In genomic region chr1:179877586-179878265, GRCh38 we compare ENCODE assay signal across 8 cellular contexts. TPM values are rescaled to one million over a fixed set of nuclear protein-coding genes. Genes with fewer than 3 reads are reported as not detected.
DNase-seq lines count a peak whose midpoint lies in the region; ATAC-seq and TF ChIP-seq lines count a peak whose summit lies in the region.

Gene TOR1AIP2, minus strand, starts transcription at chr1:179877803. Its CDS starts 25,138 bp downstream, at chr1:179852665.

- peak within 1 kb of the TSS; percentile 93 for H3K4me3 Mint-ChIP-seq in activated B cell treated with CpG ODN at 0.5 μM for 24 hours

- CTCF ChIA-PET in AG04449 (lab: Yijun Ruan, JAX) (interaction anchor here (1.4 to 4.3 kb wide), 4 partner anchors 10 to 301 kb away, joined by 3 to 24 read pairs (median 12); no protein-coding TSS in a partner anchor), activated B cell treated with CpG ODN at 0.5 μM for 24 hours (lab: Charles Lee) (no interaction called here)

- POLR2A ChIA-PET in AG04449 (lab: Yijun Ruan, JAX): interaction anchor here (0.7 kb wide), 1 partner anchor 126 kb away, joined by 3 read pairs; no protein-coding TSS in a partner anchor
- POLR2A ChIA-PET in activated B cell treated with CpG ODN at 0.5 μM for 24 hours (lab: Charles Lee): interaction anchor here (0.6 to 1.1 kb wide), 2 partner anchors 34 to 77 kb away, joined by 3 to 4 read pairs; partner anchors contain the start of gene CEP350

- H3K4me1 Mint-ChIP-seq in activated B cell treated with CpG ODN at 0.5 μM for 24 hours: peaks cover 59% of the 10 kb centered on the region

- H3K4me3 ChIP-seq in AG04449 (ENCODE audit: low read depth, low read length): peak within 1 kb of the TSS; percentile 88

- H3K27ac Mint-ChIP-seq in activated B cell treated with CpG ODN at 0.5 μM for 24 hours: peak within 1 kb of the TSS; percentile 89

- no peak for TF ChIP-seq CTCF in AG04449 (IDR thresholded peaks at IDR 0.05; ENCODE audit: insufficient read depth, low read length, missing control alignments)
- TF ChIP-seq CTCF in activated B cell treated with CpG ODN at 0.5 μM for 24 hours (IDR thresholded peaks at IDR 0.05): no peak

- H3K36me3 Mint-ChIP-seq in activated B cell treated with CpG ODN at 0.5 μM for 24 hours (ENCODE audit: low read depth): peaks cover 36% of the 10 kb centered on the region

- peak; percentile 58 for ATAC-seq in GM18870 (IDR thresholded peaks at IDR 0.05; ENCODE audit: unreplicated experiment)
- peak; percentile 57 for ATAC-seq in HG03135 (IDR thresholded peaks at IDR 0.05; ENCODE audit: unreplicated experiment)
- peak; percentile 58 for ATAC-seq in activated B cell treated with CpG ODN at 0.5 μM for 24 hours (ENCODE audit: low read depth)

- DNase-seq in AG04449 (ENCODE audit: low read depth, low spot score) (no peak), NCI-H2227 treated with DMSO at 0.1 percent for 48 hours (lab: John Stamatoyannopoulos, UW) (peak; percentile 88), activated B cell treated with CpG ODN at 0.5 μM for 24 hours (peak; percentile 79), caudate nucleus (lab: John Stamatoyannopoulos, UW) (peak; percentile 29 to 95 (median 87)), inferior parietal cortex (ENCODE audit: extremely low spot score) (peak; percentile 96)
- DNase-seq in stimulated activated CD4-positive, alpha-beta T cell treated with anti-CD3 and anti-CD28 coated beads, Interleukin-12 subunit alpha, Interleukin-12 subunit beta, amount 100 ng/mL, for 4 hours: peak; percentile 82

- peak within 1 kb of the TSS; percentile 63 for H3K27ac ChIP-seq in caudate nucleus (ENCODE audit: low read depth, low read length)

- H3K27me3 Mint-ChIP-seq in activated B cell treated with CpG ODN at 0.5 μM for 24 hours: no peaks in the 10 kb centered on the region

- H3K9me3 Mint-ChIP-seq in activated B cell treated with CpG ODN at 0.5 μM for 24 hours: no peaks in the 10 kb centered on the region

- intact Hi-C loops in activated B cell treated with CpG ODN at 0.5 μM for 24 hours (cut with micrococcal nuclease): loop anchor here (1.0 kb wide), 2 partner anchors 77 to 852 kb away; partner anchors contain the start of genes CEP350 and FAM20B

RNA-seq across cellular contexts. Expression of gene TOR1AIP2, which starts in this region (rescaled TPM):
- total RNA-seq in activated B cell treated with CpG ODN at 0.5 μM for 24 hours: 41.4 and 49.4 TPM in 2 replicates
